In genomic region chr19:1446713-1447564, GRCh38 we compare ENCODE assay signal across 8 cellular contexts. TPM values are rescaled to one million over a fixed set of nuclear protein-coding genes. Genes with fewer than 3 reads are reported as not detected.
DNase-seq lines count a peak whose midpoint lies in the region; ATAC-seq and TF ChIP-seq lines count a peak whose summit lies in the region.

No MANE protein-coding gene starts in this region.

- CTCF ChIA-PET in Calu3 (lab: Charles Lee): interaction anchor here (0.7 kb wide), 1 partner anchor 37 kb away, joined by 3 read pairs; no protein-coding TSS in a partner anchor

- peak overlapping the region; percentile 14 for H3K4me3 Mint-ChIP-seq in Calu3 (ENCODE audit: low read depth, unreplicated experiment)

- no peak overlapping the region for H3K4me3 ChIP-seq in adipocyte (ENCODE audit: low read length)
- H3K4me3 ChIP-seq in uterus: no peak overlapping the region

- H3K27me3 ChIP-seq in adipocyte (replicated peaks; ENCODE audit: control insufficient read depth, insufficient read depth, low read length) (peaks cover 34% of the 10 kb centered on the region), uterus (peaks cover 27 to 37% of the 10 kb centered on the region in 2 donors)

- H3K27ac ChIP-seq in uterus: no peak overlapping the region

- no peak for ATAC-seq in omental fat pad (ENCODE audit: low FRiP score)

- intact Hi-C loops in Calu3 (cut with micrococcal nuclease; ENCODE audit: unreplicated experiment) (no loop called here), uterus (cut with DNase I; ENCODE audit: low total_unique reads) (no loop called here)

- BruUV-seq in Calu3 (replicated peaks; lab: Mats Ljungman, UMichigan): no TSS peak

- H3K27ac Mint-ChIP-seq in Calu3 (ENCODE audit: unreplicated experiment): no peak overlapping the region

- TF ChIP-seq CTCF in Calu3 (IDR thresholded peaks at IDR 0.05; ENCODE audit: unreplicated experiment) (no peak), omental fat pad (IDR thresholded peaks at IDR 0.05) (no peak), uterus (IDR thresholded peaks at IDR 0.05) (no peak)

- TF ChIP-seq POLR2A in uterus (IDR thresholded peaks at IDR 0.05): no peak

- peaks cover 52% of the 10 kb centered on the region for H3K27me3 Mint-ChIP-seq in Calu3 (ENCODE audit: unreplicated experiment)

- H3K9me3 ChIP-seq in adipocyte (ENCODE audit: control insufficient read depth, low read length): no peaks in the 10 kb centered on the region
- H3K9me3 ChIP-seq in uterus: no peaks in the 10 kb centered on the region

- H3K9me3 Mint-ChIP-seq in Calu3 (ENCODE audit: low read depth, unreplicated experiment): no peaks in the 10 kb centered on the region

- H3K4me1 ChIP-seq in adipocyte (ENCODE audit: control insufficient read depth, insufficient read depth, low read length) (peaks cover 4% of the 10 kb centered on the region), uterus (peaks cover 0 to 14% of the 10 kb centered on the region in 2 donors)

- DNase-seq in DMS53 (lab: John Stamatoyannopoulos, UW) (peak; percentile 44), DMS53 treated with DMSO at 0.1 percent for 48 hours (lab: John Stamatoyannopoulos, UW; ENCODE audit: unreplicated experiment) (no peak), Calu3 (no peak), adipocyte (ENCODE audit: low read depth) (peak; percentile 51), medulla oblongata (ENCODE audit: extremely low spot score) (peak; percentile 40), omental fat pad (ENCODE audit: low spot score) (no peak), glomerular visceral epithelial cell (ENCODE audit: extremely low spot score) (no peak), uterus (no peak)

- H3K9ac ChIP-seq in adipocyte (ENCODE audit: low read length): no peak overlapping the region

- H3K36me3 Mint-ChIP-seq in Calu3 (ENCODE audit: insufficient read depth, unreplicated experiment): peaks cover 40% of the 10 kb centered on the region

- H3K4me1 Mint-ChIP-seq in Calu3 (ENCODE audit: low read depth, unreplicated experiment): no peaks in the 10 kb centered on the region

- H3K36me3 ChIP-seq in adipocyte (ENCODE audit: control insufficient read depth, insufficient read depth, low read length, severe bottlenecking) (peaks cover 12% of the 10 kb centered on the region), uterus (no peaks in the 10 kb centered on the region)

RNA-seq across cellular contexts. Expression of gene APC2, which starts 3.0 kb away (rescaled TPM):
- total RNA-seq in Calu3 (2022) (0.12 and 0.44 TPM in 2 replicates), omental fat pad (under 1 TPM in 2 of 4 donors, not detected in 2; 0.12 to 0.19 TPM), uterus (1 to 10 TPM in 1 of 4 donors, under 1 TPM in 2, not detected in 1; 0.12 to 3.5 (median 0.77) TPM)

RNA-seq across cellular contexts. Expression of gene RPS15, which starts 8.7 kb away (rescaled TPM):
- total RNA-seq in Calu3 (2022) (628 and 642 TPM in 2 replicates), omental fat pad (1,000 to 10,000 TPM; 2,522 to 3,708 (median 2,994) TPM), uterus (1,000 to 10,000 TPM in 3 of 4 donors, 100 to 1,000 TPM in 1; 648 to 5,728 (median 1,854) TPM)

RNA-seq across cellular contexts. Expression of gene C19orf25, which starts 32.1 kb away (rescaled TPM):
- total RNA-seq in Calu3 (2022): 33.7 and 33.8 TPM in 2 replicates
- total RNA-seq in omental fat pad: 10 to 100 TPM; 17.6 to 26.2 (median 20.6) TPM
- total RNA-seq in uterus: 10 to 100 TPM; 17.7 to 32.9 (median 28.9) TPM

RNA-seq across cellular contexts. Expression of gene DAZAP1, which starts 39.6 kb away (rescaled TPM):
- total RNA-seq in Calu3 (2022) (148 and 151 TPM in 2 replicates), omental fat pad (10 to 100 TPM; 47.3 to 55.7 (median 51.1) TPM), uterus (100 to 1,000 TPM in 1 of 4 donors, 10 to 100 TPM in 1, 1 to 10 TPM in 2; 1.2 to 102 (median 23.8) TPM)

RNA-seq across cellular contexts. Expression of gene PCSK4, which starts 43.2 kb away (rescaled TPM):
- total RNA-seq in Calu3 (2022) (4.5 and 5.5 TPM in 2 replicates), omental fat pad (1 to 10 TPM; 1.4 to 2.4 (median 2.2) TPM), uterus (1 to 10 TPM in 2 of 4 donors, under 1 TPM in 1, not detected in 1; under 0.01 to 6.4 (median 4.6) TPM)

Comparison
In these comparisons a context has a peak if more than half of its experiments do, and no peak if none do; other contexts are left out.
1. DNase-seq: peak in DMS53 (single experiment), adipocyte (single experiment) and medulla oblongata (single experiment); none in DMS53 treated with DMSO at 0.1 percent for 48 hours (single experiment), Calu3 (single experiment), omental fat pad (single experiment), glomerular visceral epithelial cell (single experiment) and uterus (0 of 2).